In genomic region chr10:541750-542371, GRCh38 we compare ENCODE assay signal across 8 cellular contexts.
DNase-seq lines count a peak whose midpoint lies in the region; ATAC-seq lines count a peak whose summit lies in the region.

No MANE protein-coding gene starts in this region.

- intact Hi-C loops in left colon (cut with DNase I, micrococcal nuclease): no loop called here

- ATAC-seq in GM21447 (IDR thresholded peaks at IDR 0.05; ENCODE audit: unreplicated experiment) (peak; percentile 60), left lobe of liver (peak; percentile 49), left colon (no peak)
- no peak for ATAC-seq in activated CD4-positive, CD25-positive, alpha-beta regulatory T cell treated with anti-CD3 and anti-CD28 coated beads, Interleukin-2, amount 50 U/mL, for 24 hours

- DNase-seq in COLO668 (lab: John Stamatoyannopoulos, UW; ENCODE audit: unreplicated experiment): peak; percentile 84
- DNase-seq in NCI-H774 (lab: John Stamatoyannopoulos, UW): peak; percentile 14
- DNase-seq in left lobe of liver (ENCODE audit: low spot score): no peak
- no peak for DNase-seq in MV-4-11 (lab: John Stamatoyannopoulos, UW)
- no peak for DNase-seq in left colon
- no peak for DNase-seq in AG20443 (ENCODE audit: low spot score)

Comparison
In these comparisons a context has a peak if more than half of its experiments do, and no peak if none do; other contexts are left out.
1. DNase-seq: peak in COLO668 (single experiment) and NCI-H774 (single experiment); none in left lobe of liver (single experiment), MV-4-11 (single experiment), left colon (0 of 2) and AG20443 (single experiment).
2. ATAC-seq: peak in GM21447 (single experiment) and left lobe of liver (single experiment); none in left colon (single experiment) and activated CD4-positive, CD25-positive, alpha-beta regulatory T cell treated with anti-CD3 and anti-CD28 coated beads, Interleukin-2, amount 50 U/mL, for 24 hours (0 of 2).